Comparison of ENCODE assay signal across 9 cellular contexts in genomic region chr3:37995652-37996641, GRCh38. TPM values are rescaled to one million over a fixed set of nuclear protein-coding genes. Genes with fewer than 3 reads are reported as not detected.
DNase-seq lines count a peak whose midpoint lies in the region; ATAC-seq, FAIRE-seq and TF ChIP-seq lines count a peak whose summit lies in the region.
"Had no signal": no experiment of that assay in that cellular context is flagged by ENCODE, and none has a peak within 500 bp of the region (broad histone marks: within the 10 kb centered on the region; RNA-seq: fewer than 3 reads in every experiment).

No MANE protein-coding gene starts in this region.

- H3K4me1 ChIP-seq in OCI-LY1 (ENCODE audit: insufficient read depth, low read length, severe bottlenecking) = peaks cover 41% of the 10 kb centered on the region

- H3K36me3 Mint-ChIP-seq in activated CD4-positive, alpha-beta T cell treated with anti-CD3 and anti-CD28 coated beads for 36 hours (ENCODE audit: low read depth) = peaks cover 20% of the 10 kb centered on the region

- H3K36me3 ChIP-seq in OCI-LY1 (ENCODE audit: insufficient read depth, low read length) (peaks cover 7% of the 10 kb centered on the region; the same call in 1 of the 2 replicates), bronchial epithelial cell (ENCODE audit: control insufficient read depth, insufficient read depth, low read length) (peaks cover 27% of the 10 kb centered on the region)

- no peaks in the 10 kb centered on the region for H3K27me3 Mint-ChIP-seq in activated CD4-positive, alpha-beta T cell treated with anti-CD3 and anti-CD28 coated beads for 36 hours

- peaks cover 49% of the 10 kb centered on the region for H3K4me1 Mint-ChIP-seq in activated CD4-positive, alpha-beta T cell treated with anti-CD3 and anti-CD28 coated beads for 36 hours

- H4K20me1 ChIP-seq in OCI-LY1 (ENCODE audit: insufficient read depth, low read length) = no peaks in the 10 kb centered on the region

- H3K9ac ChIP-seq in OCI-LY1 (ENCODE audit: low read length) = no peak overlapping the region; the same call in 1 of the 2 replicates

- H3K79me2 ChIP-seq in OCI-LY1 (ENCODE audit: insufficient read depth, low read length) = no peaks in the 10 kb centered on the region

- no peak overlapping the region for H2AFZ ChIP-seq in OCI-LY1 (ENCODE audit: low read length)

- H3F3A ChIP-seq in OCI-LY1 (ENCODE audit: insufficient read depth, low read length) = no peaks in the 10 kb centered on the region

- H3K4me3 ChIP-seq in OCI-LY1 (ENCODE audit: low read depth, low read length, poor library complexity, severe bottlenecking) (no peak overlapping the region), bronchial epithelial cell (ENCODE audit: low read depth, low read length) (no peak overlapping the region)

- ATAC-seq in activated CD4-positive, alpha-beta T cell treated with anti-CD3 and anti-CD28 coated beads for 36 hours = no peak

- intact Hi-C loops in activated CD4-positive, alpha-beta T cell treated with anti-CD3 and anti-CD28 coated beads for 36 hours (cut with DNase I, micrococcal nuclease) = loop anchor here in 1 of 2 experiments (2.0 kb wide), 1 partner anchor 141 kb away; the partner anchor contains the start of gene ACAA1

- peak overlapping the region; percentile 92; the same call in 1 of the 2 replicates for H3K4me2 ChIP-seq in OCI-LY1 (ENCODE audit: low read length)

- H3K27me3 ChIP-seq in OCI-LY1 (ENCODE audit: insufficient read depth, low read length) (no peaks in the 10 kb centered on the region), bronchial epithelial cell (ENCODE audit: control insufficient read depth, insufficient read depth, low read length) (no peaks in the 10 kb centered on the region)

- H3K27ac Mint-ChIP-seq in activated CD4-positive, alpha-beta T cell treated with anti-CD3 and anti-CD28 coated beads for 36 hours = peak overlapping the region; percentile 96
- H3K27ac Mint-ChIP-seq: H9 had no signal

- H3K27ac ChIP-seq in OCI-LY1 (ENCODE audit: low read depth, low read length, poor library complexity, severe bottlenecking) = peak overlapping the region; percentile 43

- FAIRE-seq in bronchial epithelial cell (lab: Jason Lieb, UNC) = peak; percentile 13

- H3K4me3 Mint-ChIP-seq in activated CD4-positive, alpha-beta T cell treated with anti-CD3 and anti-CD28 coated beads for 36 hours = peak overlapping the region; percentile 91
- H3K4me3 Mint-ChIP-seq: H9 had no signal

- CTCF ChIA-PET in activated CD4-positive, alpha-beta T cell treated with anti-CD3 and anti-CD28 coated beads for 36 hours (lab: Charles Lee) = interaction anchor here (0.6 to 3.0 kb wide), 18 partner anchors 7 to 169 kb away, joined by 3 to 18 read pairs (median 3); partner anchors contain the start of genes ACAA1 and OXSR1

- no peaks in the 10 kb centered on the region for H3K9me2 ChIP-seq in OCI-LY1 (ENCODE audit: low read depth, low read length)

- POLR2A ChIA-PET in activated CD4-positive, alpha-beta T cell treated with anti-CD3 and anti-CD28 coated beads for 36 hours (lab: Charles Lee) = interaction anchor here (0.6 to 1.0 kb wide), 2 partner anchors 30 to 169 kb away, joined by 3 to 4 read pairs; partner anchors contain the start of gene OXSR1

- DNase-seq in activated CD4-positive, alpha-beta T cell treated with anti-CD3 and anti-CD28 coated beads for 36 hours = no peak
- no peak for DNase-seq in activated CD4-positive, alpha-beta T cell treated with anti-CD3 and anti-CD28 coated beads, Interleukin-2, amount 50 U/mL, for 4 hours
- no peak for DNase-seq in bronchial epithelial cell (ENCODE audit: low read depth)
- DNase-seq in pons (ENCODE audit: low spot score) = peak; percentile 69
- no peak for DNase-seq in D341Med (ENCODE audit: low spot score)
- DNase-seq in NCI-H2107 (lab: John Stamatoyannopoulos, UW) = no peak
- no peak for DNase-seq in GM19238 (ENCODE audit: insufficient read length, low spot score)

- H3K9me3 ChIP-seq in OCI-LY1 (ENCODE audit: low read length) = no peaks in the 10 kb centered on the region

- TF ChIP-seq CTCF in OCI-LY1 (IDR thresholded peaks at IDR 0.05; ENCODE audit: low read length) = no peak
- TF ChIP-seq CTCF in bronchial epithelial cell (IDR thresholded peaks at IDR 0.05; ENCODE audit: insufficient read depth, low read length, severe bottlenecking) = no peak

- no peaks in the 10 kb centered on the region for H3K9me3 Mint-ChIP-seq in activated CD4-positive, alpha-beta T cell treated with anti-CD3 and anti-CD28 coated beads for 36 hours (ENCODE audit: low read depth)
- H3K9me3 Mint-ChIP-seq: H9 had no signal

RNA-seq across cellular contexts. Expression of gene VILL, which starts 5.4 kb away (rescaled TPM):
- 10 to 100 TPM in 1 of 2 experiments, 1 to 10 TPM in 1; 9.2 to 12.1 TPM for total RNA-seq in activated CD4-positive, alpha-beta T cell treated with anti-CD3 and anti-CD28 coated beads for 36 hours
- 121 and 171 TPM in 2 replicates for total RNA-seq in bronchial epithelial cell

RNA-seq across cellular contexts. Expression of gene PLCD1, which starts 33.5 kb away (rescaled TPM):
- total RNA-seq in activated CD4-positive, alpha-beta T cell treated with anti-CD3 and anti-CD28 coated beads for 36 hours = 10 to 100 TPM; 10.9 to 13.5 TPM
- total RNA-seq in bronchial epithelial cell = 24.2 and 45.7 TPM in 2 replicates

RNA-seq across cellular contexts. Expression of gene DLEC1, which starts 43.1 kb away (rescaled TPM):
- under 1 TPM; 0.19 to 0.46 TPM for total RNA-seq in activated CD4-positive, alpha-beta T cell treated with anti-CD3 and anti-CD28 coated beads for 36 hours
- total RNA-seq in bronchial epithelial cell = 0.26 TPM in 2 replicates
